Comparison of ENCODE assay signal across 1 cellular context in the genomic region with DNA sequence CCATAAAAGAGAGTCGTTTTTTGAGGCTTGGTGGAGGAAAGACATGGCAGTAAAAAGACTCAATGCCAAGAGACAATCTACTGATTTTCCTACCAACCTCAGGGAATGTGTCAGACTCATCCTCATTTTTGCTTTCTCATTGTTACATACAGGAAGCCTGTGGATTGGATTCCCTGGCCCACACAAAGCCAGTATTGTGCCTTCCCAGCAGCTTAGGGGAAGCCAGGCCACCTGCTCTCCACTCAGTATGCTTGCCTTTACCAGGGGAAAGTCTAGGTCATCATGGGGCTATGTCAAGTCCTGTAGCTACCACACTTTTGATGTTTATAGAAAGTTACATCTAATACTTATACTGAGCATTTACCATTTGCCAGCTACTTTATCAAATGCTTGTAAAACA.
TF ChIP-seq lines count a peak whose summit lies in the region.

No MANE protein-coding gene starts in this region.

TF ChIP-seq in endothelial cell of umbilical vein, 7 proteins besides CTCF, POLR2A, EP300 and RAD21:
- TF ChIP-seq GATA2 (IDR thresholded peaks at IDR 0.05; ENCODE audit: insufficient read depth, insufficient read length, low read depth, low read length), result no peak
